12 cellular contexts compared by ENCODE assay signal in genomic region chr12:51589557-51590176, GRCh38. TPM values are rescaled to one million over a fixed set of nuclear protein-coding genes. Genes with fewer than 3 reads are reported as not detected.
DNase-seq lines count a peak whose midpoint lies in the region; ATAC-seq, FAIRE-seq and TF ChIP-seq lines count a peak whose summit lies in the region.
"Had no signal": no experiment of that assay in that cellular context is flagged by ENCODE, and none has a peak within 500 bp of the region (broad histone marks: within the 10 kb centered on the region; RNA-seq: fewer than 3 reads in every experiment).

No MANE protein-coding gene starts in this region.

- TF ChIP-seq RAD21 in GM12878 (IDR thresholded peaks at IDR 0.05; ENCODE audit: insufficient read depth, low read depth, low read length) (no peak), neural cell (conservative IDR thresholded peaks at IDR 0.05) (no peak)

- H3K27ac ChIP-seq in CD8-positive, alpha-beta memory T cell (ENCODE audit: low read depth, low read length) = no peak overlapping the region
- H3K27ac ChIP-seq in KMS-11 (no peak overlapping the region), GM12878 (ENCODE audit: control insufficient read depth, insufficient read depth) (no peak overlapping the region), neural cell (ENCODE audit: low read length) (no peak overlapping the region)
- H3K27ac ChIP-seq: heart right ventricle, spleen had no signal

- peaks cover 16 to 24% (median 23%) of the 10 kb centered on the region in 3 donors for H3K4me1 Mint-ChIP-seq in CD8-positive, alpha-beta memory T cell

- intact Hi-C loops in GM12878 (cut with micrococcal nuclease; ENCODE audit: unreplicated experiment) = loop anchor here (5.0 kb wide), 1 partner anchor 167 kb away; the partner anchor contains the start of gene SLC4A8

- no peaks in the 10 kb centered on the region for H3F3A ChIP-seq in neural cell (ENCODE audit: insufficient read depth, low read length, poor library complexity, severe bottlenecking)

- DNase-seq in CD8-positive, alpha-beta memory T cell = no peak
- DNase-seq in GM12878 (ENCODE audit: low read depth, low spot score) (no peak), globus pallidus (ENCODE audit: low spot score) (no peak), NCI-H2029 (lab: John Stamatoyannopoulos, UW) (no peak)
- DNase-seq: heart right ventricle, mesendoderm, NCI-H510A treated with DMSO at 0.1 percent for 48 hours, spleen, SW 1271 had no signal

- TF ChIP-seq CTCF in KMS-11 (conservative IDR thresholded peaks at IDR 0.05; ENCODE audit: low read depth, low read length) (no peak), GM12878 (IDR thresholded peaks at IDR 0.05 in 2 of 3, conservative IDR thresholded peaks at IDR 0.05 in 1 of 3; ENCODE audit: control insufficient read depth in 2 of 3, extremely low read depth in 1 of 3, insufficient read depth in 1 of 3, low read depth in 3 of 3, low read length in 3 of 3) (no peak), neural cell (IDR thresholded peaks at IDR 0.05; ENCODE audit: poor library complexity, severe bottlenecking) (no peak)

- peaks cover 8% of the 10 kb centered on the region for H3K27me3 ChIP-seq in CD8-positive, alpha-beta memory T cell (ENCODE audit: insufficient read depth, low read length, poor library complexity, severe bottlenecking)
- H3K27me3 ChIP-seq in KMS-11 (ENCODE audit: insufficient read depth, low read depth) (no peaks in the 10 kb centered on the region; the same call in 1 of the 2 replicates), GM12878 (replicated peaks in 1 of 2; ENCODE audit: control insufficient read depth in 2 of 2, insufficient read depth in 2 of 2, low read length in 1 of 2) (peaks cover 4 to 14% of the 10 kb centered on the region in 2 experiments), neural cell (ENCODE audit: insufficient read depth, low read depth, low read length) (no peaks in the 10 kb centered on the region)

- H3K79me2 ChIP-seq in KMS-11 (ENCODE audit: insufficient read depth, low read depth) (no peaks in the 10 kb centered on the region), GM12878 (ENCODE audit: control insufficient read depth, insufficient read depth, low read length) (no peaks in the 10 kb centered on the region), neural cell (replicated peaks; ENCODE audit: insufficient read depth, low read length) (peaks cover 25% of the 10 kb centered on the region)

- peaks cover 0 to 4% (median 0%) of the 10 kb centered on the region in 3 donors for H3K36me3 Mint-ChIP-seq in CD8-positive, alpha-beta memory T cell

- no peaks in the 10 kb centered on the region for H3K36me3 ChIP-seq in CD8-positive, alpha-beta memory T cell (ENCODE audit: insufficient read depth, low read length)
- H3K36me3 ChIP-seq in KMS-11 (ENCODE audit: insufficient read depth) (no peaks in the 10 kb centered on the region), GM12878 (ENCODE audit: control insufficient read depth in 2 of 2, insufficient read depth in 2 of 2, low read length in 1 of 2) (no peaks in the 10 kb centered on the region), neural cell (ENCODE audit: insufficient read depth, low read length) (no peaks in the 10 kb centered on the region)
- H3K36me3 ChIP-seq: heart right ventricle, spleen had no signal

- POLR2A ChIA-PET in CD8-positive, alpha-beta memory T cell (lab: Charles Lee) = no interaction called here
- POLR2A ChIA-PET in GM12878 (lab: Charles Lee) = no interaction called here

- TF ChIP-seq EP300 in GM12878 (IDR thresholded peaks at IDR 0.05; ENCODE audit: borderline replicate concordance in 1 of 2, control insufficient read depth in 1 of 2, low read depth in 2 of 2, low read length in 2 of 2) (no peak), neural cell (conservative IDR thresholded peaks at IDR 0.05; ENCODE audit: poor library complexity, severe bottlenecking) (no peak)

- H3K9ac ChIP-seq in KMS-11 (no peak overlapping the region), GM12878 (ENCODE audit: control insufficient read depth, insufficient read depth, low read length) (no peak overlapping the region), neural cell (ENCODE audit: low read length) (no peak overlapping the region)

- H2AFZ ChIP-seq in KMS-11 (ENCODE audit: low read depth) (peak overlapping the region; percentile 54), GM12878 (ENCODE audit: control insufficient read depth, low read depth, low read length) (no peak overlapping the region), neural cell (ENCODE audit: low read depth, low read length) (no peak overlapping the region)

- RAD21 ChIA-PET in GM12878 (lab: Charles Lee; ENCODE audit: unreplicated experiment) = no interaction called here

- H3K4me3 ChIP-seq in CD8-positive, alpha-beta memory T cell (ENCODE audit: low read length) = no peak overlapping the region
- H3K4me3 ChIP-seq in KMS-11 (IDR thresholded peaks at IDR 0.05; ENCODE audit: insufficient read depth, low read depth, low read length) (no peak overlapping the region), GM12878 (no peak overlapping the region; the same call in 1 of the 2 replicates), neural cell (ENCODE audit: low read length) (peak overlapping the region; percentile 68)

- no peak for ATAC-seq in GM12878
- no peak for ATAC-seq in GM19351 (IDR thresholded peaks at IDR 0.05; ENCODE audit: unreplicated experiment)

- H3K27ac Mint-ChIP-seq in CD8-positive, alpha-beta memory T cell = peak overlapping the region in 4 of 8 donors; percentile 4 to 83 (median 56)

- H3K9me2 ChIP-seq in neural cell (ENCODE audit: insufficient read depth, low read length) = no peaks in the 10 kb centered on the region

- CTCF ChIA-PET in CD8-positive, alpha-beta memory T cell (lab: Charles Lee) = interaction anchor here (0.8 to 1.2 kb wide), 2 partner anchors 8 to 13 kb away, joined by 3 to 4 read pairs; no protein-coding TSS in a partner anchor
- CTCF ChIA-PET in GM12878 (lab: Yijun Ruan, JAX) = no interaction called here

- 67% methylated on average over 13 of the region's 13 CpGs for WGBS in GM12878 (ENCODE audit: insufficient coverage, insufficient replicate concordance, low lambda C conversion rate, missing lambda C conversion rate)

- no peak for TF ChIP-seq POLR2A in GM12878 (IDR thresholded peaks at IDR 0.05; ENCODE audit: low read depth, low read length)

- in situ Hi-C loops in GM12878 (cut with MboI) = no loop called here

- no peaks in the 10 kb centered on the region for H3K9me3 Mint-ChIP-seq in CD8-positive, alpha-beta memory T cell

- FAIRE-seq in GM12878 (lab: Jason Lieb, UNC) = no peak

- SMC1A ChIA-PET in GM12878 (lab: Charles Lee; ENCODE audit: uncharacterized antibody, unreplicated experiment) = no interaction called here

- H3K4me3 Mint-ChIP-seq in CD8-positive, alpha-beta memory T cell = peak overlapping the region; percentile 85 to 93 (median 89)

- H3K27me3 Mint-ChIP-seq in CD8-positive, alpha-beta memory T cell = peaks cover 20 to 64% of the 10 kb centered on the region in 2 donors

- no peaks in the 10 kb centered on the region for H3K9me3 ChIP-seq in CD8-positive, alpha-beta memory T cell (ENCODE audit: low read length)
- H3K9me3 ChIP-seq in GM12878 (replicated peaks; ENCODE audit: control insufficient read depth, insufficient read depth, low read length) = no peaks in the 10 kb centered on the region
- no peaks in the 10 kb centered on the region for H3K9me3 ChIP-seq in neural cell (ENCODE audit: low read length)
- H3K9me3 ChIP-seq: spleen had no signal

- H3K4me1 ChIP-seq in CD8-positive, alpha-beta memory T cell (ENCODE audit: insufficient read depth, low read length) = peaks cover 10% of the 10 kb centered on the region
- no peaks in the 10 kb centered on the region for H3K4me1 ChIP-seq in KMS-11 (ENCODE audit: low read depth, poor library complexity, severe bottlenecking)
- peaks cover 6% of the 10 kb centered on the region for H3K4me1 ChIP-seq in GM12878 (ENCODE audit: control insufficient read depth, insufficient read depth, low read length)

- no TSS peak for BruUV-seq in GM12878 (replicated peaks; lab: Mats Ljungman, UMichigan)

- no peak overlapping the region for H3K4me2 ChIP-seq in KMS-11
- H3K4me2 ChIP-seq in GM12878 (ENCODE audit: control insufficient read depth, insufficient read depth) = peak overlapping the region; percentile 94; the same call in 1 of the 2 replicates
- no peak overlapping the region for H3K4me2 ChIP-seq in neural cell (ENCODE audit: low read length)

- no peaks in the 10 kb centered on the region for H4K20me1 ChIP-seq in KMS-11 (ENCODE audit: insufficient read depth)
- H4K20me1 ChIP-seq in GM12878 (ENCODE audit: control insufficient read depth, insufficient read depth) = no peaks in the 10 kb centered on the region
- H4K20me1 ChIP-seq in neural cell (ENCODE audit: insufficient read depth) = no peaks in the 10 kb centered on the region

TF ChIP-seq in GM12878, 131 proteins besides CTCF, POLR2A, EP300 and RAD21 (continues in another document):
- no peak for TF ChIP-seq PAX8 (IDR thresholded peaks at IDR 0.05)
- TF ChIP-seq CBX5 (IDR thresholded peaks at IDR 0.05; ENCODE audit: low read depth) = no peak

TF ChIP-seq in neural cell, 6 proteins besides CTCF, POLR2A, EP300 and RAD21 (continues in another document):
- no peak for TF ChIP-seq SMC3 (conservative IDR thresholded peaks at IDR 0.05; ENCODE audit: poor library complexity)
- no peak for TF ChIP-seq EZH2 (IDR thresholded peaks at IDR 0.05; ENCODE audit: borderline replicate concordance, insufficient read depth, low read length, poor library complexity, severe bottlenecking)
- TF ChIP-seq POLR2AphosphoS5 (IDR thresholded peaks at IDR 0.05) = no peak
- no peak for TF ChIP-seq TAF1 (IDR thresholded peaks at IDR 0.05; ENCODE audit: low read depth)

RNA-seq across cellular contexts. Expression of gene SCN8A, which starts 1.4 kb away (rescaled TPM):
- total RNA-seq in CD8-positive, alpha-beta memory T cell = 1 to 10 TPM in 1 of 2 experiments, under 1 TPM in 1; 0.66 to 1.1 TPM
- polyA plus RNA-seq in CD8-positive, alpha-beta memory T cell = 0.83 TPM
- total RNA-seq in GM12878 (2013; cell fraction: nucleolus; rRNA removed) = 0.29 TPM in 1 of 2 replicates, not detected in the other
- total RNA-seq in GM12878 (2014; rRNA removed) = 0.11 and 0.23 TPM in 2 replicates
- 0.05 and 0.13 TPM in 2 replicates for total RNA-seq in GM12878 (2014; rRNA removed; fragmentation: Illumina TruSeq; extraction: Trizol)
- 0.08 and 0.11 TPM in 2 replicates for total RNA-seq in GM12878 (2021)
- not detected for polyA plus RNA-seq in GM12878 (2011; ENCODE audit: low read depth)
- 0.03 TPM in 1 of 2 replicates, not detected in the other for polyA plus RNA-seq in GM12878 (2011; rRNA removed)
- polyA plus RNA-seq in GM12878 (2011; cell fraction: cytosol; rRNA removed) = under 0.01 TPM in 1 of 2 replicates, not detected in the other
- polyA plus RNA-seq in GM12878 (2011; cell fraction: nucleus; rRNA removed) = 0.01 and 0.04 TPM in 2 replicates
- polyA plus RNA-seq in GM12878 (2012) = 0.01 and 0.03 TPM in 2 replicates
- polyA plus RNA-seq in GM12878 (2014; fragmentation: Illumina TruSeq; extraction: Trizol) = 0.10 TPM in 1 of 2 replicates, not detected in the other
- polyA plus RNA-seq in GM12878 (2014; fragmentation: Nextera tagmentation; extraction: Ambion mirVana) = under 1 TPM; 0.02 to 0.05 TPM
- polyA plus RNA-seq in GM12878 (2014; rRNA removed) = 0.04 and 0.11 TPM in 2 replicates
- polyA plus RNA-seq in GM12878 (2016; fragmentation: Nextera tagmentation; extraction: Ambion mirVana) = not detected
- 0.10 TPM in 1 of 2 replicates, not detected in the other for polyA minus RNA-seq in GM12878 (2011; rRNA and poly(A)+ RNA removed)
- not detected in 2 replicates for polyA minus RNA-seq in GM12878 (2011; cell fraction: cytosol; rRNA and poly(A)+ RNA removed)
- not detected in 2 replicates for polyA minus RNA-seq in GM12878 (2011; cell fraction: nucleus; rRNA and poly(A)+ RNA removed)
- polyA plus RNA-seq in neural cell = 14.2 and 15.2 TPM in 2 replicates
- 58.7 and 73.0 TPM in 2 replicates for polyA minus RNA-seq in neural cell
